8 cellular contexts compared by ENCODE assay signal in genomic region chr1:117606608-117607261, GRCh38. TPM values are rescaled to one million over a fixed set of nuclear protein-coding genes. Genes with fewer than 3 reads are reported as not detected.
DNase-seq lines count a peak whose midpoint lies in the region; ATAC-seq and TF ChIP-seq lines count a peak whose summit lies in the region.

No MANE protein-coding gene starts in this region.

- peaks cover 23% of the 10 kb centered on the region for H3K27me3 Mint-ChIP-seq in neural progenitor cell (ENCODE audit: insufficient read depth, low read depth)

- H3K27ac Mint-ChIP-seq in neural progenitor cell: no peak overlapping the region

- peak; percentile 80 for DNase-seq in M059J (ENCODE audit: low read depth)
- DNase-seq in activated T-cell treated with anti-CD3 and anti-CD28 coated beads for 4 hours: peak; percentile 38
- DNase-seq in fibroblast of lung (ENCODE audit: low read depth in 2 of 2): peak; percentile 45 to 49
- peak; percentile 46 for DNase-seq in neural progenitor cell (ENCODE audit: low spot score)
- peak; percentile 43 for DNase-seq in testis
- DNase-seq in cerebellar cortex (ENCODE audit: low spot score): no peak

- no peak for TF ChIP-seq POLR2A in testis (IDR thresholded peaks at IDR 0.05)

- intact Hi-C loops in testis (cut with DNase I; ENCODE audit: low total_unique reads): no loop called here

- H3K27ac ChIP-seq in fibroblast of lung (ENCODE audit: insufficient read depth, low read length) (peak overlapping the region; percentile 41), neural progenitor cell (no peak overlapping the region), testis (peak overlapping the region; percentile 40 to 79)

- H3K36me3 Mint-ChIP-seq in neural progenitor cell: no peaks in the 10 kb centered on the region

- H3K4me1 Mint-ChIP-seq in neural progenitor cell: peaks cover 14% of the 10 kb centered on the region

- H3K4me1 ChIP-seq in fibroblast of lung (ENCODE audit: control insufficient read depth, extremely low read depth, insufficient read depth, low read length) (peaks cover 3% of the 10 kb centered on the region), neural progenitor cell (peaks cover 17% of the 10 kb centered on the region), testis (peaks cover 16% of the 10 kb centered on the region)

- H3K27me3 ChIP-seq in fibroblast of lung (ENCODE audit: control insufficient read depth, insufficient read depth, low read length) (no peaks in the 10 kb centered on the region), neural progenitor cell (peaks cover 58% of the 10 kb centered on the region), testis (no peaks in the 10 kb centered on the region)

- H3K4me3 ChIP-seq in fibroblast of lung (replicated peaks in 1 of 4; ENCODE audit: control extremely low read depth in 1 of 4, insufficient read depth in 1 of 4, low read depth in 3 of 4, low read length in 4 of 4): peak overlapping the region; percentile 58 to 92 (median 86)
- H3K4me3 ChIP-seq in neural progenitor cell: peak overlapping the region; percentile 87
- H3K4me3 ChIP-seq in testis: peak overlapping the region; percentile 72 to 77

- H3K36me3 ChIP-seq in fibroblast of lung (ENCODE audit: control insufficient read depth, insufficient read depth, low read length) (no peaks in the 10 kb centered on the region), neural progenitor cell (no peaks in the 10 kb centered on the region), testis (ENCODE audit: low read depth, missing control alignments) (no peaks in the 10 kb centered on the region)

- peak; percentile 19 for ATAC-seq in GM18907 (IDR thresholded peaks at IDR 0.05; ENCODE audit: unreplicated experiment)
- ATAC-seq in HG03097 (IDR thresholded peaks at IDR 0.05; ENCODE audit: low FRiP score, unreplicated experiment): no peak

- H3F3A ChIP-seq in neural progenitor cell (ENCODE audit: low read depth): peaks cover 15% of the 10 kb centered on the region

- H3K9ac ChIP-seq in fibroblast of lung (ENCODE audit: insufficient read depth, low read length): peak overlapping the region; percentile 59
- H3K9ac ChIP-seq in neural progenitor cell: no peak overlapping the region

- H2AFZ ChIP-seq in fibroblast of lung (ENCODE audit: low read length): peak overlapping the region; percentile 57
- peak overlapping the region; percentile 91 for H2AFZ ChIP-seq in neural progenitor cell (replicated peaks)

- peak overlapping the region; percentile 87 for H3K4me3 Mint-ChIP-seq in neural progenitor cell

- 5 to 15% methylated on average over 13 to 45 of the region's 45 CpGs for WGBS in testis, 2 donors

- no peaks in the 10 kb centered on the region for H3K9me3 ChIP-seq in fibroblast of lung (ENCODE audit: control insufficient read depth, insufficient read depth, low read depth, low read length)
- no peaks in the 10 kb centered on the region for H3K9me3 ChIP-seq in neural progenitor cell (ENCODE audit: low read depth)
- no peaks in the 10 kb centered on the region for H3K9me3 ChIP-seq in testis

- H3K4me2 ChIP-seq in fibroblast of lung (ENCODE audit: extremely low read depth, insufficient read depth, low read length): peak overlapping the region; percentile 98
- H3K4me2 ChIP-seq in neural progenitor cell: peak overlapping the region; percentile 96

- H3K79me2 ChIP-seq in fibroblast of lung (ENCODE audit: control insufficient read depth, insufficient read depth, low read length): no peaks in the 10 kb centered on the region
- no peaks in the 10 kb centered on the region for H3K79me2 ChIP-seq in neural progenitor cell (ENCODE audit: low read depth)

- H4K20me1 ChIP-seq in fibroblast of lung (ENCODE audit: control insufficient read depth, extremely low read depth, insufficient read depth, low read length) (no peaks in the 10 kb centered on the region), neural progenitor cell (ENCODE audit: low read depth) (peaks cover 6% of the 10 kb centered on the region)

- TF ChIP-seq CTCF in fibroblast of lung (conservative IDR thresholded peaks at IDR 0.05 in 1 of 2, IDR thresholded peaks at IDR 0.05 in 1 of 2; ENCODE audit: low read depth in 1 of 2, low read length in 2 of 2) (no peak), neural progenitor cell (IDR thresholded peaks at IDR 0.05) (no peak), testis (IDR thresholded peaks at IDR 0.05) (no peak)

- no peaks in the 10 kb centered on the region for H3K9me3 Mint-ChIP-seq in neural progenitor cell

RNA-seq across cellular contexts. Expression of gene TENT5C, which starts 0.9 kb away (rescaled TPM):
- 4.5 and 6.3 TPM in 2 replicates for total RNA-seq in M059J (2014; rRNA removed; shearing (Covaris generic))
- 6.2 and 8.1 TPM in 2 replicates for total RNA-seq in fibroblast of lung
- 4.2 and 11.7 TPM in 2 replicates for polyA plus RNA-seq in fibroblast of lung
- 3.1 and 7.6 TPM in 2 replicates for polyA plus RNA-seq in fibroblast of lung (2012)
- 7.0 and 22.6 TPM in 2 replicates for polyA minus RNA-seq in fibroblast of lung (ENCODE audit: low replicate concordance)
- total RNA-seq in neural progenitor cell (ENCODE audit: low replicate concordance): 0.09 and 0.39 TPM in 2 replicates
- total RNA-seq in testis: 10 to 100 TPM; 38.4 to 67.3 TPM
- polyA plus RNA-seq in testis (ENCODE audit: insufficient read depth, low read depth, low replicate concordance): 72.4 TPM
